ENCODE assay signal across 8 cellular contexts in the genomic region with DNA sequence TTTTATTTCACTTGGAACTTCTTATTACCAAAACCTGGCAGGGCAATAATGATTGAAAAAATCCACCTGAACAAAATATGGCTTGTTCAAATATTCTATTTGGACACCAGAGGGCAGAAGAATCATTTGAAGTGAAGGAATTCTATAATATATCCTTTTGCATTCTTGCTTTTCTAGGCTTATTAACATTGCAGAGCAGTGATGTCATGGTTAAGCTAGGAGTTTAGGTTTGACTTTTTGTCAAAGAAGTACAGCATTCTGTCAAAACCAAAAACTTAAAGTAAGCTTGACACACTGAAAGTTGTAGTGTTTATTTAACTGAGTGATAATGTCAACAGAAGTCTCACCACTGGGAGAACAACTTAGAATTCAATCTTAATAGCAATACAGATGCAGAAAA.
DNase-seq lines count a peak whose midpoint lies in the region; ATAC-seq and TF ChIP-seq lines count a peak whose summit lies in the region.

No MANE protein-coding gene starts in this region.

- H3K4me1 ChIP-seq in breast epithelium: no peaks in the 10 kb centered on the region

- no peak overlapping the region for H3K4me3 ChIP-seq in breast epithelium

- peaks cover 0 to 9% (median 0%) of the 10 kb centered on the region in 3 donors for H3K27me3 Mint-ChIP-seq in naive B cell

- ATAC-seq in GM21423 (IDR thresholded peaks at IDR 0.05; ENCODE audit: unreplicated experiment) (peak; percentile 43), naive B cell (ENCODE audit: low read depth in 2 of 2) (no peak)

- TF ChIP-seq POLR2A in breast epithelium (IDR thresholded peaks at IDR 0.05): no peak

- in situ Hi-C loops in Caki2 (cut with HindIII; ENCODE audit: low pct_unique_long_range_greater_than_20kb, low sequenced_read_pairs): no loop called here

- intact Hi-C loops in breast epithelium (cut with DNase I; ENCODE audit: low total_unique reads): no loop called here
- intact Hi-C loops in posterior vena cava (cut with DNase I): no loop called here

- H3K27me3 ChIP-seq in breast epithelium: no peaks in the 10 kb centered on the region

- H3K36me3 Mint-ChIP-seq in naive B cell: no peaks in the 10 kb centered on the region

- H3K27ac Mint-ChIP-seq in naive B cell: no peak overlapping the region

- no peaks in the 10 kb centered on the region for H3K9me3 Mint-ChIP-seq in naive B cell

- H3K27ac ChIP-seq in breast epithelium: no peak overlapping the region

- peak; percentile 30 to 62 (median 40) for TF ChIP-seq CTCF in breast epithelium (IDR thresholded peaks at IDR 0.05)

- no peaks in the 10 kb centered on the region for H3K36me3 ChIP-seq in breast epithelium

- no peaks in the 10 kb centered on the region for H3K4me1 Mint-ChIP-seq in naive B cell

- no peak overlapping the region for H3K4me3 Mint-ChIP-seq in naive B cell

- H3K9me3 ChIP-seq in breast epithelium: no peaks in the 10 kb centered on the region

- DNase-seq in Caki2 (ENCODE audit: low read depth) (peak; percentile 40), NCI-H2081 (lab: John Stamatoyannopoulos, UW) (peak; percentile 35 to 40), breast epithelium (ENCODE audit: low spot score in 2 of 2) (no peak), naive B cell (peak; percentile 11), posterior vena cava (ENCODE audit: low spot score) (no peak), UCSD-AML1 (lab: John Stamatoyannopoulos, UW; ENCODE audit: unreplicated experiment) (no peak)
- no peak for DNase-seq in stimulated activated CD4-positive, alpha-beta T cell treated with anti-CD3 and anti-CD28 coated beads, Interleukin-1b, Interleukin-23, amount 100 ng/mL, for 48 hours

Comparison
In these comparisons a context has a peak if more than half of its experiments do, and no peak if none do; other contexts are left out.
1. DNase-seq: peak in Caki2 (single experiment), NCI-H2081 (2 of 2) and naive B cell (single experiment); none in breast epithelium (0 of 2), posterior vena cava (single experiment), stimulated activated CD4-positive, alpha-beta T cell treated with anti-CD3 and anti-CD28 coated beads, Interleukin-1b, Interleukin-23, amount 100 ng/mL, for 48 hours (single experiment) and UCSD-AML1 (single experiment).